27 cellular contexts compared by ENCODE assay signal in the genomic region with DNA sequence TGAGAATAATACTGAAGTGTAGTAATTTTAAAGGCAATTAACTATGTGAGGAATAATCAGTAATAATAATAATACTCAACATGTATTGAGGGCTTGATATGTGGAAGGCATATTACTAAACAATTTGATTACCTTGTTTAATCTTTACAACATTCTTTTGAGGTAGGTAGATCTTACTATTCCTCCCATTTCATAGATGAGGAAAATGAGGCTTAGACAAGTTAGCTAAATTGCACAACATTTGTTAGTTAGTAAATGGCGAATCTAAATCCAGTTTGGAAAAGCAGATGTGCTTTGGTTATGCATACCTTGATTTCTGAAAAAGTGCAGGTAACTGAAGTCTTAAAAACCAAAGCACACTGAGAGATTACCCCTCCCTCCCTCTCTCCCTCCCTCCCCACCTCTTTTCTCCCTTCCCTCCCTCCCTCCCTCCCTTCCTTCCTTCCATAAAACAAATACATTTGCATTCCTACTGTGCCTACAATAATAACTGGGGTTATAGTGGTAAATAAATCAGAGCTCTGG.
"Had no signal": no experiment of that assay in that cellular context is flagged by ENCODE, and none has a peak within 500 bp of the region (broad histone marks: within the 10 kb centered on the region; RNA-seq: fewer than 3 reads in every experiment).

No MANE protein-coding gene starts in this region.

- H3K4me3 ChIP-seq: ascending aorta, cardiac muscle cell, PC-9 had no signal

- H3K27me3 Mint-ChIP-seq: activated CD4-positive, alpha-beta T cell treated with anti-CD3 and anti-CD28 coated beads, Interleukin-2, amount 10 ng/mL, durations not matched to agents 24 days and 14 days; activated CD8-positive, alpha-beta T cell treated with anti-CD3 and anti-CD28 coated beads for 36 hours; activated naive CD4-positive, alpha-beta T cell treated with anti-CD3 and anti-CD28 coated beads, Interleukin-2, amount 50 U/mL, for 24 hours; activated naive CD8-positive, alpha-beta T cell treated with anti-CD3 and anti-CD28 coated beads, Interleukin-2, amount 10 ng/mL, durations not matched to agents 7 days and 5 days; activated T-helper 17 cell treated with anti-CD3 and anti-CD28 coated beads, Interleukin-2, amount 50 U/mL, for 72 hours had no signal

- H3K4me3 Mint-ChIP-seq: activated CD4-positive, alpha-beta T cell treated with anti-CD3 and anti-CD28 coated beads, Interleukin-2, amount 10 ng/mL, durations not matched to agents 24 days and 14 days; activated CD8-positive, alpha-beta T cell treated with anti-CD3 and anti-CD28 coated beads for 36 hours; activated naive CD4-positive, alpha-beta T cell treated with anti-CD3 and anti-CD28 coated beads, Interleukin-2, amount 50 U/mL, for 24 hours; activated T-helper 17 cell treated with anti-CD3 and anti-CD28 coated beads, Interleukin-2, amount 50 U/mL, for 72 hours had no signal

- FAIRE-seq: RCC 7860 had no signal

- DNase-seq: activated CD4-positive, alpha-beta T cell treated with anti-CD3 and anti-CD28 coated beads, Interleukin-2, amount 50 U/mL, for 4 hours; activated gamma-delta T cell; activated T-cell treated with anti-CD3 and anti-CD28 coated beads, Interleukin-2, amount 50 U/mL, for 1 hour; amygdala; NCI-H1092 treated with DMSO at 0.1 percent for 48 hours; NCI-H1417; NCI-H146; NCI-H187; NCI-H2081 treated with DMSO at 0.1 percent for 48 hours; NCI-H345; NCI-H524 treated with DMSO at 0.1 percent for 48 hours; NCI-H748 treated with DMSO at 0.1 percent for 48 hours; NK-92 treated with Interleukin-12 subunit alpha and Interleukin-12 subunit beta, amount 100 ng/mL, for 24 hours; PC-9; SIG-M5 had no signal

- H3K36me3 Mint-ChIP-seq: activated naive CD4-positive, alpha-beta T cell treated with anti-CD3 and anti-CD28 coated beads, Interleukin-2, amount 50 U/mL, for 24 hours had no signal

- H3K27ac ChIP-seq: ascending aorta, cardiac muscle cell, KMS-11, RWPE1 had no signal

- H3K36me3 ChIP-seq: ascending aorta, cardiac muscle cell had no signal

- H2AFZ ChIP-seq: PC-9 had no signal

- H3K9me3 Mint-ChIP-seq: activated CD4-positive, alpha-beta T cell treated with anti-CD3 and anti-CD28 coated beads, Interleukin-2, amount 10 ng/mL, durations not matched to agents 24 days and 14 days; activated CD8-positive, alpha-beta T cell treated with anti-CD3 and anti-CD28 coated beads for 36 hours; activated naive CD4-positive, alpha-beta T cell treated with anti-CD3 and anti-CD28 coated beads, Interleukin-2, amount 50 U/mL, for 24 hours; activated naive CD8-positive, alpha-beta T cell treated with anti-CD3 and anti-CD28 coated beads, Interleukin-2, amount 10 ng/mL, durations not matched to agents 7 days and 5 days; activated T-cell treated with anti-CD3 and anti-CD28 coated beads, Interleukin-2, amount 50 U/mL, for 72 hours; activated T-helper 17 cell treated with anti-CD3 and anti-CD28 coated beads, Interleukin-2, amount 50 U/mL, for 72 hours had no signal

- H3K4me2 ChIP-seq: KMS-11, PC-9 had no signal

- H3K27me3 ChIP-seq: ascending aorta, cardiac muscle cell had no signal

- H3K9me3 ChIP-seq: ascending aorta had no signal

- H3K9ac ChIP-seq: KMS-11 had no signal

- H3K27ac Mint-ChIP-seq: activated T-helper 17 cell treated with anti-CD3 and anti-CD28 coated beads, Interleukin-2, amount 50 U/mL, for 72 hours had no signal

- ATAC-seq: Right ventricle myocardium inferior had no signal
